In genomic region chr3:114998971-114999579, GRCh38 we compare ENCODE assay signal across 11 cellular contexts.
"Had no signal": no experiment of that assay in that cellular context is flagged by ENCODE, and none has a peak within 500 bp of the region (broad histone marks: within the 10 kb centered on the region; RNA-seq: fewer than 3 reads in every experiment).

No MANE protein-coding gene starts in this region.

- FAIRE-seq: H1, H54 had no signal

- H3K4me3 ChIP-seq: GM23248, GM23338, HAP-1 had no signal

- H3K27ac ChIP-seq: GM23248 had no signal

- H3K9ac ChIP-seq: GM23248 had no signal

- H3K4me2 ChIP-seq: GM23338 had no signal

- H3K4me1 ChIP-seq: HAP-1 had no signal

- H3K9me3 ChIP-seq: HAP-1 had no signal

- ATAC-seq: GM23338, HCT116 had no signal

- H3K36me3 ChIP-seq: HAP-1 had no signal

- H2AFZ ChIP-seq: GM23248, GM23338 had no signal

- DNase-seq: GM23248, GOT3, H7, H9, HCEC 1CT, HFFc6 had no signal
